1 cellular context compared by ENCODE assay signal in genomic region chr10:34728361-34728760, GRCh38.
TF ChIP-seq lines count a peak whose summit lies in the region.

No MANE protein-coding gene starts in this region.

TF ChIP-seq in HEK293, 187 proteins besides CTCF, POLR2A, EP300 and RAD21 (continued from another document):
- no peak for TF ChIP-seq REST (tag by site-specific recombination; IDR thresholded peaks at IDR 0.05)
- TF ChIP-seq ZNF510 (tag by site-specific recombination; IDR thresholded peaks at IDR 0.05; ENCODE audit: insufficient replicate concordance): no peak
- no peak for TF ChIP-seq KLF8 (tag by site-specific recombination; IDR thresholded peaks at IDR 0.05)
- TF ChIP-seq ZNF518A (tag by site-specific recombination; conservative IDR thresholded peaks at IDR 0.05; ENCODE audit: low read depth): no peak; the same call in 1 of the 2 replicates
- TF ChIP-seq ZNF610 (tag by site-specific recombination; IDR thresholded peaks at IDR 0.05; ENCODE audit: borderline replicate concordance): no peak
- TF ChIP-seq ZNF155 (tag by site-specific recombination; IDR thresholded peaks at IDR 0.05): no peak
- TF ChIP-seq BCL6B (tag by site-specific recombination; IDR thresholded peaks at IDR 0.05): no peak
- TF ChIP-seq PRDM4 (tag by site-specific recombination; IDR thresholded peaks at IDR 0.05): peak; percentile 74
- peak; percentile 70 for TF ChIP-seq ZBTB44 (tag by site-specific recombination; IDR thresholded peaks at IDR 0.05)
- no peak for TF ChIP-seq ZNF37A (tag by site-specific recombination; IDR thresholded peaks at IDR 0.05)
- peak; percentile 89 for TF ChIP-seq OSR2 (tag by site-specific recombination; IDR thresholded peaks at IDR 0.05)
- TF ChIP-seq PATZ1 (tag by site-specific recombination; IDR thresholded peaks at IDR 0.05): peak; percentile 13; the same call in 1 of the 2 replicates
- TF ChIP-seq INSM2 (tag by site-specific recombination; IDR thresholded peaks at IDR 0.05): peak; percentile 90
- TF ChIP-seq ZNF391 (tag by site-specific recombination; IDR thresholded peaks at IDR 0.05; ENCODE audit: borderline replicate concordance, low read depth): no peak; the same call in 1 of the 2 replicates
- TF ChIP-seq GLI4 (tag by site-specific recombination; IDR thresholded peaks at IDR 0.05): no peak
- TF ChIP-seq ZNF654 (tag by site-specific recombination; IDR thresholded peaks at IDR 0.05; ENCODE audit: low read depth): 0 out of 2 replicates have a peak, but pooled peaks have one; percentile 2
- no peak for TF ChIP-seq ZNF558 (tag by site-specific recombination; IDR thresholded peaks at IDR 0.05)
- peak; percentile 77 for TF ChIP-seq GLI2 (tag by site-specific recombination; IDR thresholded peaks at IDR 0.05; ENCODE audit: borderline replicate concordance, low read depth)
- TF ChIP-seq ZSCAN16 (tag by site-specific recombination; IDR thresholded peaks at IDR 0.05): no peak
- peak; percentile 39; the same call in 1 of the 2 replicates for TF ChIP-seq ZFP69B (tag by site-specific recombination; IDR thresholded peaks at IDR 0.05)
- TF ChIP-seq ZBTB20 (tag by site-specific recombination; IDR thresholded peaks at IDR 0.05): peak; percentile 19
- TF ChIP-seq ZNF791 (tag by site-specific recombination; IDR thresholded peaks at IDR 0.05): no peak
- TF ChIP-seq ZNF292 (tag by site-specific recombination; IDR thresholded peaks at IDR 0.05; ENCODE audit: borderline replicate concordance, low read depth): no peak
- TF ChIP-seq MYNN (tag by site-specific recombination; IDR thresholded peaks at IDR 0.05; ENCODE audit: borderline replicate concordance): peak; percentile 59; the same call in 1 of the 2 replicates
- TF ChIP-seq ZNF148 (tag by site-specific recombination; IDR thresholded peaks at IDR 0.05; ENCODE audit: borderline replicate concordance): no peak
- TF ChIP-seq ZNF266 (tag by site-specific recombination; IDR thresholded peaks at IDR 0.05; ENCODE audit: low read depth): no peak
- TF ChIP-seq ZNF580 (tag by site-specific recombination; IDR thresholded peaks at IDR 0.05): peak; percentile 52
- TF ChIP-seq ZNF548 (tag by site-specific recombination; IDR thresholded peaks at IDR 0.05): no peak
- 0 out of 2 replicates have a peak, but pooled peaks have one; percentile 23 for TF ChIP-seq ZNF600 (tag by site-specific recombination; IDR thresholded peaks at IDR 0.05)
- TF ChIP-seq ZNF157 (tag by site-specific recombination; IDR thresholded peaks at IDR 0.05): no peak
- TF ChIP-seq ATF2 (tag by site-specific recombination; IDR thresholded peaks at IDR 0.05; ENCODE audit: low read depth): peak; percentile 85
